Comparison of ENCODE assay signal across 20 cellular contexts in genomic region chr22:37999236-37999635, GRCh38. TPM values are rescaled to one million over a fixed set of nuclear protein-coding genes. Genes with fewer than 3 reads are reported as not detected.
A peak's percentile ranks its signal among the peaks of the same experiment; 100 is the strongest.
DNase-seq lines count a peak whose midpoint lies in the region; ATAC-seq and TF ChIP-seq lines count a peak whose summit lies in the region.
"Had no signal": no experiment of that assay in that cellular context is flagged by ENCODE, and none has a peak within 500 bp of the region (broad histone marks: within the 10 kb centered on the region; RNA-seq: fewer than 3 reads in every experiment).

No MANE protein-coding gene starts in this region.

- no peak for TF ChIP-seq CTCF in esophagus squamous epithelium (IDR thresholded peaks at IDR 0.05)

- no peaks in the 10 kb centered on the region for H3K9me3 ChIP-seq in esophagus squamous epithelium
- H3K9me3 ChIP-seq: SK-N-SH, upper lobe of left lung had no signal

- WGBS in adipose tissue, 3 donors: 64 to 83% (median 83%) methylated on average over 10 of the region's 10 CpGs
- WGBS in esophagus squamous epithelium, 2 donors: 41% methylated on average over 3 of the region's 10 CpGs; no CpG with 5 or more reads in 1 of the 2 donors

- no peaks in the 10 kb centered on the region for H3K27me3 ChIP-seq in esophagus squamous epithelium
- H3K27me3 ChIP-seq: upper lobe of left lung had no signal

- no peak for TF ChIP-seq POLR2A in esophagus squamous epithelium (IDR thresholded peaks at IDR 0.05)

- H3K4me3 ChIP-seq in esophagus squamous epithelium: no peak overlapping the region
- H3K4me3 ChIP-seq: coronary artery, skin epidermis, upper lobe of left lung had no signal

- peak overlapping the region; percentile 10 for H3K27ac ChIP-seq in adipose tissue (ENCODE audit: low read depth, low read length)
- H3K27ac ChIP-seq in esophagus squamous epithelium: peak overlapping the region; percentile 12 to 64 (median 38)
- peak overlapping the region; percentile 98 for H3K27ac ChIP-seq in substantia nigra (ENCODE audit: low read depth, low read length, poor library complexity, severe bottlenecking)
- H3K27ac ChIP-seq: 22Rv1, upper lobe of left lung had no signal

- no peak for ATAC-seq in GM18868 (IDR thresholded peaks at IDR 0.05; ENCODE audit: unreplicated experiment)

- intact Hi-C loops in esophagus squamous epithelium (cut with DNase I): no loop called here

- peaks cover 18 to 54% (median 27%) of the 10 kb centered on the region in 3 donors for H3K4me1 ChIP-seq in esophagus squamous epithelium

- H3K36me3 ChIP-seq in esophagus squamous epithelium: no peaks in the 10 kb centered on the region
- H3K36me3 ChIP-seq: upper lobe of left lung had no signal

- DNase-seq in DMS 273 (lab: John Stamatoyannopoulos, UW; ENCODE audit: unreplicated experiment): peak; percentile 19
- no peak for DNase-seq in DMS 273 treated with DMSO at 0.1 percent for 48 hours (lab: John Stamatoyannopoulos, UW)
- DNase-seq in esophagus squamous epithelium (lab: John Stamatoyannopoulos, UW): no peak
- peak in 1 of 49 donors; percentile 73 for DNase-seq in substantia nigra (lab: John Stamatoyannopoulos, UW)
- no peak for DNase-seq in DMS79 treated with DMSO at 0.1 percent for 48 hours (lab: John Stamatoyannopoulos, UW)
- no peak for DNase-seq in NCI-H1092 (lab: John Stamatoyannopoulos, UW)
- DNase-seq: activated CD4-positive, alpha-beta T cell treated with anti-CD3 and anti-CD28 coated beads for 4 hours; activated CD8-positive, alpha-beta memory T cell treated with anti-CD3 and anti-CD28 coated beads, Interleukin-2, amount 50 U/mL, for 4 hours; aorta; CD4-positive, CD25-positive, alpha-beta regulatory T cell; SK-N-SH; upper lobe of left lung had no signal

RNA-seq across cellular contexts. Expression of gene SOX10, which starts 14.9 kb away (rescaled TPM):
- polyA plus RNA-seq in adipose tissue: 1 to 10 TPM in 1 of 3 donors, under 1 TPM in 2; 0.49 to 2.1 (median 0.79) TPM
- 1 to 10 TPM in 2 of 4 donors, under 1 TPM in 1, not detected in 1; 0.44 to 1.7 (median 1.5) TPM for total RNA-seq in esophagus squamous epithelium
- total RNA-seq: CD4-positive, CD25-positive, alpha-beta regulatory T cell; epithelial cell of proximal tubule; LHCN-M2; OCI-LY7 had no signal
- polyA plus RNA-seq: CD4-positive, CD25-positive, alpha-beta regulatory T cell; SK-N-SH had no signal

RNA-seq across cellular contexts. Expression of gene POLR2F, which starts 45.7 kb away (rescaled TPM):
- 100 to 1,000 TPM in 2 of 3 donors, 10 to 100 TPM in 1; 58.9 to 144 (median 134) TPM for polyA plus RNA-seq in adipose tissue
- total RNA-seq in esophagus squamous epithelium: 10 to 100 TPM; 31.7 to 56.1 (median 46.9) TPM

RNA-seq across cellular contexts. Expression of gene C22orf23, which starts 45.8 kb away (rescaled TPM):
- 1 to 10 TPM in 1 of 3 donors, under 1 TPM in 2; 0.16 to 1.6 (median 0.31) TPM for polyA plus RNA-seq in adipose tissue
- total RNA-seq in esophagus squamous epithelium: under 1 TPM in 2 of 4 donors, not detected in 2; 0.13 to 0.38 TPM
- total RNA-seq: aorta; CD4-positive, CD25-positive, alpha-beta regulatory T cell; epithelial cell of proximal tubule had no signal
- polyA plus RNA-seq: CD4-positive, CD25-positive, alpha-beta regulatory T cell had no signal

RNA-seq across cellular contexts. Expression of gene PICK1, which starts 58.0 kb away (rescaled TPM):
- 10 to 100 TPM; 19.6 to 23.5 (median 20.6) TPM for polyA plus RNA-seq in adipose tissue
- 10 to 100 TPM; 26.3 to 53.1 (median 31.2) TPM for total RNA-seq in esophagus squamous epithelium

Comparison
In these comparisons a context has a peak if more than half of its experiments do, and no peak if none do; other contexts are left out.
1. H3K27ac ChIP-seq: peak in every context shown above with its lines; median percentile 98 in substantia nigra; 38 in esophagus squamous epithelium; 10 in adipose tissue.